ENCODE assay signal across 8 cellular contexts in genomic region chr12:89384050-89384749, GRCh38.
DNase-seq lines count a peak whose midpoint lies in the region; ATAC-seq, FAIRE-seq and TF ChIP-seq lines count a peak whose summit lies in the region.

No MANE protein-coding gene starts in this region.

- H3K9me3 ChIP-seq in stomach smooth muscle (ENCODE audit: control insufficient read depth in 2 of 2, low read length in 2 of 2) (no peaks in the 10 kb centered on the region), MM.1S (replicated peaks; ENCODE audit: insufficient read depth, low read length) (no peaks in the 10 kb centered on the region)

- H3K27me3 ChIP-seq in stomach smooth muscle (ENCODE audit: control insufficient read depth in 1 of 2, insufficient read depth in 2 of 2, low read length in 2 of 2) = no peaks in the 10 kb centered on the region
- no peaks in the 10 kb centered on the region for H3K27me3 ChIP-seq in MM.1S (replicated peaks; ENCODE audit: insufficient read depth, low read length)

- H4K20me1 ChIP-seq in MM.1S (ENCODE audit: insufficient read depth, low read length) = no peaks in the 10 kb centered on the region

- no peak for TF ChIP-seq CTCF in MM.1S (IDR thresholded peaks at IDR 0.05; ENCODE audit: low read length)

- no peak for FAIRE-seq in HTR-8/SVneo (lab: Jason Lieb, UNC)

- H3K4me1 ChIP-seq in stomach smooth muscle (ENCODE audit: control insufficient read depth, insufficient read depth, low read length) (peaks cover 15% of the 10 kb centered on the region), MM.1S (ENCODE audit: low read length) (no peaks in the 10 kb centered on the region)

- H3K27ac ChIP-seq in stomach smooth muscle (ENCODE audit: low read length) (peak overlapping the region; percentile 76), MM.1S (ENCODE audit: low read length) (no peak overlapping the region)

- no peaks in the 10 kb centered on the region for H3K9me2 ChIP-seq in MM.1S (replicated peaks; ENCODE audit: insufficient read depth, low read length)

- no peak overlapping the region for H2AFZ ChIP-seq in MM.1S (ENCODE audit: low read length)

- peak; percentile 57 for DNase-seq in HTR-8/SVneo (ENCODE audit: insufficient read length, low spot score)
- DNase-seq in amniotic stem cell (lab: John Stamatoyannopoulos, UW) = peak; percentile 48
- peak; percentile 62 for DNase-seq in iPS-NIHi11 (ENCODE audit: low spot score)
- no peak for DNase-seq in NCI-H2171 treated with DMSO at 0.1 percent for 48 hours (lab: John Stamatoyannopoulos, UW)
- DNase-seq in globus pallidus (ENCODE audit: low spot score) = no peak
- no peak for DNase-seq in MM.1S

- no peaks in the 10 kb centered on the region for H3F3A ChIP-seq in MM.1S (ENCODE audit: insufficient read depth, low read length)

- H3K4me3 ChIP-seq in stomach smooth muscle (ENCODE audit: low read length in 2 of 2) (peak overlapping the region in 1 of 2 donors; percentile 44), MM.1S (ENCODE audit: low read length) (no peak overlapping the region)

- no peaks in the 10 kb centered on the region for H3K36me3 ChIP-seq in stomach smooth muscle (ENCODE audit: control insufficient read depth in 2 of 2, insufficient read depth in 2 of 2, low read length in 2 of 2)
- H3K36me3 ChIP-seq in MM.1S (replicated peaks; ENCODE audit: insufficient read depth, low read length) = no peaks in the 10 kb centered on the region

- H3K4me2 ChIP-seq in MM.1S (ENCODE audit: low read depth, low read length) = no peak overlapping the region

- H3K9ac ChIP-seq in stomach smooth muscle (ENCODE audit: low read length in 2 of 2) (peak overlapping the region; percentile 18 to 48), MM.1S (ENCODE audit: low read length) (no peak overlapping the region)

- ATAC-seq in HG02840 (IDR thresholded peaks at IDR 0.05; ENCODE audit: low FRiP score, unreplicated experiment) = no peak

- no peaks in the 10 kb centered on the region for H3K79me2 ChIP-seq in MM.1S (ENCODE audit: low read length)

Comparison
In these comparisons a context has a peak if more than half of its experiments do, and no peak if none do; other contexts are left out.
1. DNase-seq: peak in HTR-8/SVneo (single experiment), amniotic stem cell (single experiment) and iPS-NIHi11 (single experiment); none in NCI-H2171 treated with DMSO at 0.1 percent for 48 hours (single experiment), globus pallidus (single experiment) and MM.1S (single experiment).